Comparison of ENCODE assay signal across 15 cellular contexts in genomic region chr1:204340137-204340536, GRCh38. TPM values are rescaled to one million over a fixed set of nuclear protein-coding genes. Genes with fewer than 3 reads are reported as not detected.
DNase-seq lines count a peak whose midpoint lies in the region; ATAC-seq and TF ChIP-seq lines count a peak whose summit lies in the region.
"Had no signal": no experiment of that assay in that cellular context is flagged by ENCODE, and none has a peak within 500 bp of the region (broad histone marks: within the 10 kb centered on the region; RNA-seq: fewer than 3 reads in every experiment).

No MANE protein-coding gene starts in this region.

- H3K4me1 ChIP-seq in IMR-90 (ENCODE audit: control insufficient read depth, insufficient read depth, low read length) (peaks cover 45% of the 10 kb centered on the region), thyroid gland (peaks cover 0 to under 1% of the 10 kb centered on the region in 2 donors)

- no peak overlapping the region for H2BK5ac ChIP-seq in IMR-90 (ENCODE audit: low read depth, low read length, poor library complexity, severe bottlenecking)

- H3K9me2 ChIP-seq in neural cell (ENCODE audit: insufficient read depth, low read length), result no peaks in the 10 kb centered on the region

- no TSS peak for BruUV-seq in IMR-90 (replicated peaks; lab: Mats Ljungman, UMichigan)

- DNase-seq in IMR-90 (no peak), NCI-H187 (lab: John Stamatoyannopoulos, UW) (peak; percentile 44 to 84), NCI-H748 (lab: John Stamatoyannopoulos, UW; ENCODE audit: unreplicated experiment) (peak; percentile 97), thyroid gland (no peak), brain microvascular endothelial cell (no peak)
- DNase-seq: activated CD4-positive, alpha-beta memory T cell treated with anti-CD3 and anti-CD28 coated beads for 36 hours; OCI-M1; stimulated activated CD4-positive, alpha-beta T cell treated with anti-CD3 and anti-CD28 coated beads, Interleukin-12 subunit alpha, Interleukin-12 subunit beta, amount 100 ng/mL, for 4 hours; stomach had no signal

- no peak overlapping the region for H3K4me2 ChIP-seq in IMR-90 (ENCODE audit: low read depth, low read length)
- H3K4me2 ChIP-seq in neural cell (ENCODE audit: low read length), result no peak overlapping the region
- H3K4me2 ChIP-seq: BLaER1 had no signal

- no peaks in the 10 kb centered on the region for H3K36me3 ChIP-seq in IMR-90 (ENCODE audit: control insufficient read depth, insufficient read depth, low read length)
- no peaks in the 10 kb centered on the region for H3K36me3 ChIP-seq in neural cell (ENCODE audit: insufficient read depth, low read length)
- no peaks in the 10 kb centered on the region for H3K36me3 ChIP-seq in thyroid gland
- H3K36me3 ChIP-seq in brain microvascular endothelial cell (replicated peaks), result no peaks in the 10 kb centered on the region
- H3K36me3 ChIP-seq: BLaER1, prostate gland, stomach had no signal

- no peak for TF ChIP-seq RAD21 in IMR-90 (IDR thresholded peaks at IDR 0.05; ENCODE audit: low read length)
- no peak for TF ChIP-seq RAD21 in neural cell (conservative IDR thresholded peaks at IDR 0.05)

- no peaks in the 10 kb centered on the region for H3F3A ChIP-seq in neural cell (ENCODE audit: insufficient read depth, low read length, poor library complexity, severe bottlenecking)

- H4K91ac ChIP-seq in IMR-90 (ENCODE audit: insufficient read depth, low read depth, low read length), result peak overlapping the region; percentile 71; the same call in 1 of the 2 replicates

- no peak overlapping the region for H2AFZ ChIP-seq in IMR-90 (replicated peaks; ENCODE audit: low read length, poor library complexity)
- no peak overlapping the region for H2AFZ ChIP-seq in neural cell (ENCODE audit: low read depth, low read length)

- H3K23ac ChIP-seq in IMR-90 (ENCODE audit: low read depth, low read length), result no peak overlapping the region

- H3K27ac ChIP-seq in IMR-90 (ENCODE audit: insufficient read depth, low read length), result peak overlapping the region; percentile 48; the same call in 1 of the 2 replicates
- no peak overlapping the region for H3K27ac ChIP-seq in neural cell (ENCODE audit: low read length)
- no peak overlapping the region for H3K27ac ChIP-seq in thyroid gland
- no peak overlapping the region for H3K27ac ChIP-seq in brain microvascular endothelial cell
- H3K27ac ChIP-seq: BLaER1, prostate gland, SK-N-MC, stomach had no signal

- H3K56ac ChIP-seq in IMR-90 (ENCODE audit: extremely low read depth, insufficient read depth, low read length), result no peak overlapping the region

- H4K5ac ChIP-seq in IMR-90 (ENCODE audit: low read depth, low read length), result peak overlapping the region; percentile 50; the same call in 1 of the 2 replicates

- H3K27me3 ChIP-seq in IMR-90 (ENCODE audit: control insufficient read depth, insufficient read depth, low read length) (no peaks in the 10 kb centered on the region), neural cell (ENCODE audit: insufficient read depth, low read depth, low read length) (peaks cover 28% of the 10 kb centered on the region), thyroid gland (no peaks in the 10 kb centered on the region), brain microvascular endothelial cell (replicated peaks) (peaks cover 20% of the 10 kb centered on the region)
- H3K27me3 ChIP-seq: BLaER1, stomach had no signal

- no peak for TF ChIP-seq POLR2A in IMR-90 (IDR thresholded peaks at IDR 0.05; ENCODE audit: low read depth, low read length)
- TF ChIP-seq POLR2A in thyroid gland (IDR thresholded peaks at IDR 0.05), result no peak

- H3K79me1 ChIP-seq in IMR-90 (ENCODE audit: low read depth in 1 of 2, low read length in 2 of 2), result no peaks in the 10 kb centered on the region

- dilution Hi-C loops in IMR-90 (cut with HindIII; ENCODE audit: low sequenced_read_pairs, unreplicated experiment), result no loop called here

- CTCF ChIA-PET in IMR-90 (lab: Yijun Ruan, JAX), result no interaction called here

- TF ChIP-seq EP300 in neural cell (conservative IDR thresholded peaks at IDR 0.05; ENCODE audit: poor library complexity, severe bottlenecking), result no peak

- peak overlapping the region; percentile 68 for H2BK120ac ChIP-seq in IMR-90 (ENCODE audit: low read depth, low read length)

- POLR2A ChIA-PET in IMR-90 (lab: Charles Lee; ENCODE audit: unreplicated experiment), result no interaction called here

- peak overlapping the region; percentile 31; the same call in 1 of the 2 replicates for H3K14ac ChIP-seq in IMR-90 (replicated peaks; ENCODE audit: low read depth, low read length)

- in situ Hi-C loops in IMR-90 (cut with MboI; ENCODE audit: low sequenced_read_pairs), result no loop called here
- in situ Hi-C loops in brain microvascular endothelial cell (cut with HindIII; ENCODE audit: low pct_ligation_motif_present, low sequenced_read_pairs), result no loop called here

- H2BK15ac ChIP-seq in IMR-90 (ENCODE audit: low read depth, low read length), result peak overlapping the region; percentile 59; the same call in 1 of the 3 replicates

- intact Hi-C loops in IMR-90 (cut with micrococcal nuclease), result no loop called here
- intact Hi-C loops in thyroid gland (cut with DNase I), result no loop called here

- H3K4me3 ChIP-seq in IMR-90 (ENCODE audit: insufficient read depth, low read depth, low read length) (no peak overlapping the region), neural cell (ENCODE audit: low read length) (peak overlapping the region; percentile 48), thyroid gland (replicated peaks in 1 of 3) (no peak overlapping the region), brain microvascular endothelial cell (ENCODE audit: low read depth, low read length) (no peak overlapping the region)
- H3K4me3 ChIP-seq: BLaER1, prostate gland, SK-N-MC, stomach had no signal

- H3K9ac ChIP-seq in IMR-90 (ENCODE audit: low read depth, low read length) (no peak overlapping the region), neural cell (ENCODE audit: low read length) (no peak overlapping the region)
- H3K9ac ChIP-seq: BLaER1 had no signal

- peak overlapping the region in 1 of 2 experiments; percentile 58; a peak in 2 of 4 replicates for H4K8ac ChIP-seq in IMR-90 (ENCODE audit: low read depth in 2 of 2, low read length in 2 of 2)

- H3K79me2 ChIP-seq in neural cell (replicated peaks; ENCODE audit: insufficient read depth, low read length), result peaks cover 60% of the 10 kb centered on the region

- peak overlapping the region; percentile 79 for H3K4ac ChIP-seq in IMR-90 (ENCODE audit: low read depth, low read length)

- peak overlapping the region; percentile 90 for H2AK5ac ChIP-seq in IMR-90 (ENCODE audit: low read depth, low read length)

- H2AK9ac ChIP-seq in IMR-90 (replicated peaks; ENCODE audit: low read depth, low read length, poor library complexity), result peak overlapping the region; percentile 18

- TF ChIP-seq CTCF in IMR-90 (conservative IDR thresholded peaks at IDR 0.05; ENCODE audit: low read depth, low read length) (no peak), neural cell (IDR thresholded peaks at IDR 0.05; ENCODE audit: poor library complexity, severe bottlenecking) (no peak), thyroid gland (IDR thresholded peaks at IDR 0.05) (no peak), brain microvascular endothelial cell (IDR thresholded peaks at IDR 0.05; ENCODE audit: low read depth, low read length, missing control alignments) (no peak)

- peak overlapping the region; percentile 86 for H2BK20ac ChIP-seq in IMR-90 (ENCODE audit: low read depth, low read length)

- H3K9me1 ChIP-seq in IMR-90 (ENCODE audit: insufficient read depth, low read length), result peaks cover 20% of the 10 kb centered on the region; the same call in 1 of the 2 replicates

- ATAC-seq in IMR-90 (ENCODE audit: low read depth) (no peak), HG02642 (IDR thresholded peaks at IDR 0.05; ENCODE audit: poor library complexity, unreplicated experiment) (no peak), GM19395 (IDR thresholded peaks at IDR 0.05; ENCODE audit: unreplicated experiment) (no peak)

- WGBS in IMR-90 (ENCODE audit: extremely low coverage in 2 of 2, insufficient read length in 1 of 2), 2 experiments, result 100% methylated on average over 3 of the region's 9 CpGs; no CpG with 5 or more reads in 1 of the 2 experiments
- 88 to 93% methylated on average over 7 to 8 of the region's 9 CpGs for WGBS in thyroid gland, 2 donors

- H4K20me1 ChIP-seq in IMR-90 (ENCODE audit: insufficient read depth, low read length) (no peaks in the 10 kb centered on the region), neural cell (ENCODE audit: insufficient read depth) (peaks cover 28% of the 10 kb centered on the region)
- H4K20me1 ChIP-seq: BLaER1 had no signal

- H3K9me3 ChIP-seq in IMR-90 (ENCODE audit: control insufficient read depth, insufficient read depth, low read length), result no peaks in the 10 kb centered on the region
- H3K9me3 ChIP-seq in neural cell (ENCODE audit: low read length), result no peaks in the 10 kb centered on the region
- no peaks in the 10 kb centered on the region for H3K9me3 ChIP-seq in thyroid gland
- H3K9me3 ChIP-seq: BLaER1, prostate gland, stomach had no signal

- peak overlapping the region; percentile 63 for H3K18ac ChIP-seq in IMR-90 (ENCODE audit: low read depth, low read length)

TF ChIP-seq in IMR-90, 13 proteins besides CTCF, POLR2A, EP300 and RAD21 (continues in another document):
- TF ChIP-seq RCOR1 (IDR thresholded peaks at IDR 0.05; ENCODE audit: insufficient replicate concordance, low read length), result no peak
- TF ChIP-seq SMC3 (IDR thresholded peaks at IDR 0.05; ENCODE audit: low read depth, low read length), result no peak

TF ChIP-seq in neural cell, 6 proteins besides CTCF, POLR2A, EP300 and RAD21 (continues in another document):
- TF ChIP-seq TAF1 (IDR thresholded peaks at IDR 0.05; ENCODE audit: low read depth) (no peak), POLR2AphosphoS5 (IDR thresholded peaks at IDR 0.05) (no peak), SMC3 (conservative IDR thresholded peaks at IDR 0.05; ENCODE audit: poor library complexity) (no peak)

RNA-seq across cellular contexts. Expression of gene PLEKHA6, which starts 19.6 kb away (rescaled TPM):
- total RNA-seq in IMR-90 (2012; rRNA removed) (5.0 and 8.2 TPM in 2 replicates), thyroid gland (1 to 10 TPM; 2.9 to 8.9 (median 4.0) TPM)
- polyA plus RNA-seq in IMR-90 (2012; rRNA removed) (19.9 and 20.6 TPM in 2 replicates), neural cell (22.6 and 25.5 TPM in 2 replicates)
- 10.7 and 13.6 TPM in 2 replicates for polyA plus RNA-seq in IMR-90 (2012; cell fraction: cytosol; rRNA removed)
- polyA plus RNA-seq in IMR-90 (2012; cell fraction: nucleus; rRNA removed; ENCODE audit: low replicate concordance), result 59.8 and 70.3 TPM in 2 replicates
- 24.3 and 28.7 TPM in 2 replicates for polyA minus RNA-seq in neural cell

Comparison
In these comparisons a context has a peak if more than half of its experiments do, and no peak if none do; other contexts are left out.
1. DNase-seq: peak in NCI-H187 (2 of 2) and NCI-H748 (single experiment); none in IMR-90 (single experiment), thyroid gland (0 of 2) and brain microvascular endothelial cell (single experiment).